ENCODE assay signal across 21 cellular contexts in genomic region chr6:147707524-147707923, GRCh38.
DNase-seq lines count a peak whose midpoint lies in the region; ATAC-seq, FAIRE-seq and TF ChIP-seq lines count a peak whose summit lies in the region.
"Had no signal": no experiment of that assay in that cellular context is flagged by ENCODE, and none has a peak within 500 bp of the region (broad histone marks: within the 10 kb centered on the region; RNA-seq: fewer than 3 reads in every experiment).

No MANE protein-coding gene starts in this region.

- dilution Hi-C loops in IMR-90 (cut with HindIII; ENCODE audit: low sequenced_read_pairs, unreplicated experiment) = no loop called here

- POLR2A ChIA-PET in IMR-90 (lab: Charles Lee; ENCODE audit: unreplicated experiment) = no interaction called here

- no peak for FAIRE-seq in GM12892 (lab: Jason Lieb, UNC)

- no peak overlapping the region for H2BK15ac ChIP-seq in IMR-90 (ENCODE audit: low read depth, low read length)

- H4K8ac ChIP-seq in IMR-90 (ENCODE audit: low read depth in 2 of 2, low read length in 2 of 2) = no peak overlapping the region

- H2AK5ac ChIP-seq in IMR-90 (ENCODE audit: low read depth, low read length) = no peak overlapping the region

- no TSS peak for BruUV-seq in IMR-90 (replicated peaks; lab: Mats Ljungman, UMichigan)

- no peaks in the 10 kb centered on the region; the same call in 1 of the 2 replicates for H3K9me1 ChIP-seq in IMR-90 (ENCODE audit: insufficient read depth, low read length)

- TF ChIP-seq RAD21 in IMR-90 (IDR thresholded peaks at IDR 0.05; ENCODE audit: low read length) = no peak

- no peaks in the 10 kb centered on the region for H4K20me1 ChIP-seq in IMR-90 (ENCODE audit: insufficient read depth, low read length)
- no peaks in the 10 kb centered on the region for H4K20me1 ChIP-seq in hepatocyte (ENCODE audit: insufficient read depth, poor library complexity, severe bottlenecking)

- H3K9me2 ChIP-seq in hepatocyte (replicated peaks; ENCODE audit: insufficient read depth) = no peaks in the 10 kb centered on the region

- no peaks in the 10 kb centered on the region; the same call in 1 of the 2 replicates for H3K4me1 ChIP-seq in IMR-90 (ENCODE audit: control insufficient read depth, insufficient read depth, low read length)
- H3K4me1 ChIP-seq in hepatocyte (ENCODE audit: insufficient read depth) = no peaks in the 10 kb centered on the region

- no peak overlapping the region for H4K5ac ChIP-seq in IMR-90 (ENCODE audit: low read depth, low read length)

- H3K79me1 ChIP-seq in IMR-90 (ENCODE audit: low read depth in 1 of 2, low read length in 2 of 2) = no peaks in the 10 kb centered on the region

- no peaks in the 10 kb centered on the region for H3K79me2 ChIP-seq in hepatocyte

- no peak for DNase-seq in IMR-90
- DNase-seq in NCI-H748 (lab: John Stamatoyannopoulos, UW; ENCODE audit: unreplicated experiment) = peak; percentile 72
- DNase-seq in hepatocyte (ENCODE audit: low spot score) = peak; percentile 25
- DNase-seq in EL = no peak
- DNase-seq in GM12892 (ENCODE audit: insufficient read length) = no peak
- no peak for DNase-seq in DMS 273 treated with DMSO at 0.1 percent for 48 hours (lab: John Stamatoyannopoulos, UW)
- DNase-seq: CD8-positive, alpha-beta T cell; GM23248; H7; HFFc6; MV-4-11; NCI-H1105; NCI-H1436 treated with DMSO at 0.1 percent for 48 hours; NCI-H2029; NCI-H446; NCI-H524 treated with DMSO at 0.1 percent for 48 hours; Right ventricle myocardium superior; RPMI8226 had no signal

- H2BK20ac ChIP-seq in IMR-90 (ENCODE audit: low read depth, low read length) = no peak overlapping the region

- H2AFZ ChIP-seq in IMR-90 (replicated peaks; ENCODE audit: low read length, poor library complexity) (no peak overlapping the region), hepatocyte (no peak overlapping the region)
- H2AFZ ChIP-seq: GM23248 had no signal

- no peak overlapping the region for H2BK5ac ChIP-seq in IMR-90 (ENCODE audit: low read depth, low read length, poor library complexity, severe bottlenecking)

- in situ Hi-C loops in IMR-90 (cut with MboI; ENCODE audit: low sequenced_read_pairs) = no loop called here

- no peak overlapping the region for H4K91ac ChIP-seq in IMR-90 (ENCODE audit: insufficient read depth, low read depth, low read length)

- H3K4me3 ChIP-seq in IMR-90 (ENCODE audit: insufficient read depth, low read depth, low read length) = no peak overlapping the region
- H3K4me3 ChIP-seq in hepatocyte = no peak overlapping the region
- H3K4me3 ChIP-seq: GM23248, SJSA1 had no signal

- ATAC-seq in IMR-90 (ENCODE audit: low read depth) (peak; percentile 61), GM21619 (IDR thresholded peaks at IDR 0.05; ENCODE audit: unreplicated experiment) (no peak)
- ATAC-seq: CD8-positive, alpha-beta T cell had no signal

- H3K18ac ChIP-seq in IMR-90 (ENCODE audit: low read depth, low read length) = no peak overlapping the region

- TF ChIP-seq CTCF in IMR-90 (conservative IDR thresholded peaks at IDR 0.05; ENCODE audit: low read depth, low read length) (no peak), hepatocyte (IDR thresholded peaks at IDR 0.05; ENCODE audit: poor library complexity) (no peak)

- no peak overlapping the region for H2AK9ac ChIP-seq in IMR-90 (replicated peaks; ENCODE audit: low read depth, low read length, poor library complexity)

- no peak overlapping the region for H3K23ac ChIP-seq in IMR-90 (ENCODE audit: low read depth, low read length)

- CTCF ChIA-PET in IMR-90 (lab: Yijun Ruan, JAX) = no interaction called here

- H3K9ac ChIP-seq in IMR-90 (ENCODE audit: low read depth, low read length) = no peak overlapping the region
- H3K9ac ChIP-seq: GM23248 had no signal

- H3K4ac ChIP-seq in IMR-90 (ENCODE audit: low read depth, low read length) = no peak overlapping the region

- H3K27ac ChIP-seq in IMR-90 (ENCODE audit: insufficient read depth, low read length) = no peak overlapping the region
- peak overlapping the region; percentile 64 for H3K27ac ChIP-seq in hepatocyte
- H3K27ac ChIP-seq: C4-2B, GM23248, SJSA1 had no signal

- H3K56ac ChIP-seq in IMR-90 (ENCODE audit: extremely low read depth, insufficient read depth, low read length) = no peak overlapping the region

- intact Hi-C loops in IMR-90 (cut with micrococcal nuclease) = no loop called here

- H3K36me3 ChIP-seq in IMR-90 (ENCODE audit: control insufficient read depth, insufficient read depth, low read length) = no peaks in the 10 kb centered on the region
- no peaks in the 10 kb centered on the region for H3K36me3 ChIP-seq in hepatocyte (replicated peaks; ENCODE audit: insufficient read depth, low read depth)
- H3K36me3 ChIP-seq: SJSA1 had no signal

- no peak overlapping the region for H3K4me2 ChIP-seq in IMR-90 (ENCODE audit: low read depth, low read length)
- no peak overlapping the region for H3K4me2 ChIP-seq in hepatocyte

- H3K27me3 ChIP-seq in IMR-90 (ENCODE audit: control insufficient read depth, insufficient read depth, low read length) (0 out of 2 replicates have a peak, but pooled peaks cover 1% of the 10 kb centered on the region), hepatocyte (no peaks in the 10 kb centered on the region)
- H3K27me3 ChIP-seq: SJSA1 had no signal

- TF ChIP-seq POLR2A in IMR-90 (IDR thresholded peaks at IDR 0.05; ENCODE audit: low read depth, low read length) (no peak), GM12892 (IDR thresholded peaks at IDR 0.05; ENCODE audit: low read depth, low read length) (no peak)

- no peak overlapping the region for H3K14ac ChIP-seq in IMR-90 (replicated peaks; ENCODE audit: low read depth, low read length)

- no peaks in the 10 kb centered on the region for H3K9me3 ChIP-seq in IMR-90 (ENCODE audit: control insufficient read depth, insufficient read depth, low read length)
- no peaks in the 10 kb centered on the region for H3K9me3 ChIP-seq in hepatocyte (ENCODE audit: low read depth)
- H3K9me3 ChIP-seq: SJSA1 had no signal

- H2BK120ac ChIP-seq in IMR-90 (ENCODE audit: low read depth, low read length) = no peak overlapping the region

TF ChIP-seq in IMR-90, 13 proteins besides CTCF, POLR2A, EP300 and RAD21:
- TF ChIP-seq, protein P1, sequence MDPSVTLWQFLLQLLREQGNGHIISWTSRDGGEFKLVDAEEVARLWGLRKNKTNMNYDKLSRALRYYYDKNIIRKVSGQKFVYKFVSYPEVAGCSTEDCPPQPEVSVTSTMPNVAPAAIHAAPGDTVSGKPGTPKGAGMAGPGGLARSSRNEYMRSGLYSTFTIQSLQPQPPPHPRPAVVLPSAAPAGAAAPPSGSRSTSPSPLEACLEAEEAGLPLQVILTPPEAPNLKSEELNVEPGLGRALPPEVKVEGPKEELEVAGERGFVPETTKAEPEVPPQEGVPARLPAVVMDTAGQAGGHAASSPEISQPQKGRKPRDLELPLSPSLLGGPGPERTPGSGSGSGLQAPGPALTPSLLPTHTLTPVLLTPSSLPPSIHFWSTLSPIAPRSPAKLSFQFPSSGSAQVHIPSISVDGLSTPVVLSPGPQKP (IDR thresholded peaks at IDR 0.05; ENCODE audit: borderline replicate concordance, low read depth, low read length) = no peak
- TF ChIP-seq BHLHE40 (IDR thresholded peaks at IDR 0.05; ENCODE audit: low read depth, low read length) = no peak
- no peak for TF ChIP-seq FOS (IDR thresholded peaks at IDR 0.05; ENCODE audit: low read depth, low read length)
- TF ChIP-seq CEBPB (IDR thresholded peaks at IDR 0.05; ENCODE audit: low read depth, low read length) = no peak
- no peak for TF ChIP-seq RFX5 (IDR thresholded peaks at IDR 0.05; ENCODE audit: low read depth, low read length)
- no peak for TF ChIP-seq MAZ (IDR thresholded peaks at IDR 0.05; ENCODE audit: borderline replicate concordance, low read depth, low read length)
- TF ChIP-seq MXI1 (IDR thresholded peaks at IDR 0.05; ENCODE audit: borderline replicate concordance, low read depth, low read length) = no peak
- TF ChIP-seq, protein P2, sequence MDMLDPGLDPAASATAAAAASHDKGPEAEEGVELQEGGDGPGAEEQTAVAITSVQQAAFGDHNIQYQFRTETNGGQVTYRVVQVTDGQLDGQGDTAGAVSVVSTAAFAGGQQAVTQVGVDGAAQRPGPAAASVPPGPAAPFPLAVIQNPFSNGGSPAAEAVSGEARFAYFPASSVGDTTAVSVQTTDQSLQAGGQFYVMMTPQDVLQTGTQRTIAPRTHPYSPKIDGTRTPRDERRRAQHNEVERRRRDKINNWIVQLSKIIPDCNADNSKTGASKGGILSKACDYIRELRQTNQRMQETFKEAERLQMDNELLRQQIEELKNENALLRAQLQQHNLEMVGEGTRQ (IDR thresholded peaks at IDR 0.05; ENCODE audit: low read depth, low read length) = no peak
- TF ChIP-seq SMC3 (IDR thresholded peaks at IDR 0.05; ENCODE audit: low read depth, low read length) = no peak

Comparison
In these comparisons a context has a peak if more than half of its experiments do, and no peak if none do; other contexts are left out.
1. DNase-seq: peak in NCI-H748 (single experiment) and hepatocyte (single experiment); none in IMR-90 (single experiment), EL (single experiment), GM12892 (single experiment) and DMS 273 treated with DMSO at 0.1 percent for 48 hours (single experiment).